In the genomic region with DNA sequence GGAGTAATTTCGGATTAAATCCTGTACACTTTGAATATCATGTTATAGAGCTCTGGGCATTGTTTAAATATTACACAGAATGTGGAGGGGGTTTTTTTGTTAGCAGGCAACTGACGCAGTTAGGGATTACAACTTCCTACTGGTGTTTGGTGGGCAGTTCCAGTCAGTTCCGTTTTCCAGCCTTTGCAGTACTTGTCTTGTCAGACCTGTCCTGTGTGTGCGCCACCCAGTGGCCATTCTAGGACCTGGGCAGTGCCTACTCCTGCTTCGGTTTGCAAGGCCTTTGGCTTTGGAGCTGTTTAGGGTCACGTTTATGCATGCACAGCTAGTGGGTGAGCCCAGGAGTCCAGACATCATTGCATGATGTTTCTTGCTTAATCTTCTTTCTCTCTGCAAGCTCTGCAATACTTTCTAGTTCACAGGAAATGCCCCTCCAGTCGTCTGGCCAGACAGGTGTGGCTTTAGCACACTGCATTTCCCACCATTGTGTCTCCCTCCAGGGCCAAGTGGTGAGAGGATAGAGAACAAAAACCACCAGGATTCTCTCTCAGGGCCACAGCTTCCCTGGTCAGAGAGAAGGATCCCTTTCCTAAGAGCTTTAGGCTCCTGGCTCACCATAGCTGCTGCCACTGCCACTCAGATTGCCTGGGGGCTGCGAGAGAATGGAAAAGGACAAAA, we compare ENCODE assay signal across 8 cellular contexts.
A peak's percentile ranks its signal among the peaks of the same experiment; 100 is the strongest.
DNase-seq lines count a peak whose midpoint lies in the region; ATAC-seq and TF ChIP-seq lines count a peak whose summit lies in the region.

No MANE protein-coding gene starts in this region.

- H4K20me1 ChIP-seq in PC-3 (ENCODE audit: low read length), result no peaks in the 10 kb centered on the region
- H4K20me1 ChIP-seq in neural progenitor cell (ENCODE audit: low read depth), result no peaks in the 10 kb centered on the region

- 34% methylated on average over 8 of the region's 8 CpGs for WGBS in HUES64
- WGBS in stomach, 5 donors, result 26 to 29% (median 28%) methylated on average over 8 of the region's 8 CpGs

- POLR2A ChIA-PET in PC-3 (lab: Charles Lee; ENCODE audit: unreplicated experiment), result interaction anchor here (0.6 kb wide), 1 partner anchor 1253 kb away, joined by 3 read pairs; no protein-coding TSS in a partner anchor

- TF ChIP-seq CTCF in PC-3 (conservative IDR thresholded peaks at IDR 0.05; ENCODE audit: low read depth, low read length) (peak; percentile 91), fibroblast of mammary gland (conservative IDR thresholded peaks at IDR 0.05; ENCODE audit: control insufficient read depth, insufficient read depth, low read depth, low read length) (peak; percentile 98), neural progenitor cell (IDR thresholded peaks at IDR 0.05) (peak; percentile 92), stomach (IDR thresholded peaks at IDR 0.05) (peak in 5 of 7 experiments; percentile 49 to 82 (median 67))

- no TSS peak for BruUV-seq in PC-3 (replicated peaks; lab: Mats Ljungman, UMichigan)

- H3K9ac ChIP-seq in HUES64 (ENCODE audit: low read depth, low read length), result no peak overlapping the region
- no peak overlapping the region for H3K9ac ChIP-seq in PC-3 (ENCODE audit: low read length)
- H3K9ac ChIP-seq in neural progenitor cell, result no peak overlapping the region

- TF ChIP-seq EP300 in stomach (IDR thresholded peaks at IDR 0.05), result no peak

- H3K27me3 ChIP-seq in HUES64 (ENCODE audit: insufficient read depth, low read length), result no peaks in the 10 kb centered on the region
- no peaks in the 10 kb centered on the region for H3K27me3 ChIP-seq in PC-3 (ENCODE audit: low read length)
- H3K27me3 ChIP-seq in neural progenitor cell, result no peaks in the 10 kb centered on the region
- no peaks in the 10 kb centered on the region for H3K27me3 ChIP-seq in stomach

- no peak for TF ChIP-seq POLR2A in stomach (IDR thresholded peaks at IDR 0.05)

- intact Hi-C loops in PC-3 (cut with micrococcal nuclease) (no loop called here), stomach (cut with DNase I; ENCODE audit: low total_unique reads) (no loop called here)

- CTCF ChIA-PET in PC-3 (lab: Charles Lee), result interaction anchor here (0.6 to 1.3 kb wide), 2 partner anchors 27 to 36 kb away, joined by 3 read pairs; no protein-coding TSS in a partner anchor

- H3K27ac ChIP-seq in HUES64 (ENCODE audit: low read depth, low read length) (peak overlapping the region; percentile 22; the same call in 1 of the 2 replicates), PC-3 (ENCODE audit: low read length) (no peak overlapping the region), neural progenitor cell (no peak overlapping the region), stomach (peak overlapping the region in 1 of 5 donors; percentile 54)

- no peaks in the 10 kb centered on the region for H3K27me3 Mint-ChIP-seq in neural progenitor cell (ENCODE audit: insufficient read depth, low read depth)

- no peaks in the 10 kb centered on the region for H3K36me3 ChIP-seq in HUES64 (ENCODE audit: insufficient read depth, low read length)
- H3K36me3 ChIP-seq in PC-3 (ENCODE audit: low read depth, low read length), result no peaks in the 10 kb centered on the region
- no peaks in the 10 kb centered on the region for H3K36me3 ChIP-seq in neural progenitor cell
- no peaks in the 10 kb centered on the region for H3K36me3 ChIP-seq in stomach

- H3K79me2 ChIP-seq in PC-3 (ENCODE audit: low read length) (no peaks in the 10 kb centered on the region), neural progenitor cell (ENCODE audit: low read depth) (no peaks in the 10 kb centered on the region)

- peak overlapping the region; percentile 55 for H3K4me2 ChIP-seq in PC-3 (ENCODE audit: low read length)
- H3K4me2 ChIP-seq in neural progenitor cell, result no peak overlapping the region

- H3K4me3 Mint-ChIP-seq in neural progenitor cell, result no peak overlapping the region

- ATAC-seq in GM21526 (IDR thresholded peaks at IDR 0.05; ENCODE audit: low FRiP score, unreplicated experiment) (peak; percentile 81), PC-3 (peak; percentile 95)

- H3K4me1 ChIP-seq in HUES64 (ENCODE audit: insufficient read depth, low read length), result peaks cover 7% of the 10 kb centered on the region; the same call in 1 of the 2 replicates
- 0 out of 2 replicates have a peak, but pooled peaks cover 3% of the 10 kb centered on the region for H3K4me1 ChIP-seq in PC-3 (ENCODE audit: insufficient read depth, low read length)
- peaks cover 5% of the 10 kb centered on the region for H3K4me1 ChIP-seq in neural progenitor cell
- H3K4me1 ChIP-seq in stomach, result peaks cover 0 to 13% (median 2%) of the 10 kb centered on the region in 4 donors

- H3K4me1 Mint-ChIP-seq in neural progenitor cell, result peaks cover 7% of the 10 kb centered on the region

- no peaks in the 10 kb centered on the region for H3K9me3 ChIP-seq in HUES64 (ENCODE audit: insufficient read depth, low read depth, low read length)
- no peaks in the 10 kb centered on the region for H3K9me3 ChIP-seq in PC-3 (ENCODE audit: low read length)
- no peaks in the 10 kb centered on the region for H3K9me3 ChIP-seq in neural progenitor cell (ENCODE audit: low read depth)
- no peaks in the 10 kb centered on the region for H3K9me3 ChIP-seq in stomach

- H3F3A ChIP-seq in PC-3 (ENCODE audit: low read length, unreplicated experiment), result no peaks in the 10 kb centered on the region
- H3F3A ChIP-seq in neural progenitor cell (ENCODE audit: low read depth), result peaks cover 5% of the 10 kb centered on the region

- DNase-seq in D341Med (ENCODE audit: low spot score) (peak; percentile 42), PC-3 (peak; percentile 75), fibroblast of mammary gland (ENCODE audit: low read depth) (peak; percentile 86), neural progenitor cell (ENCODE audit: low spot score) (peak; percentile 92), stomach (peak; percentile 83)
- DNase-seq in activated T-cell treated with anti-CD3 and anti-CD28 coated beads, Interleukin-2, amount 50 U/mL, for 48 hours, result peak; percentile 88 to 89

- H3K4me3 ChIP-seq in HUES64 (ENCODE audit: low read length), result no peak overlapping the region
- H3K4me3 ChIP-seq in PC-3 (ENCODE audit: low read length), result peak overlapping the region; percentile 36; the same call in 1 of the 2 replicates
- no peak overlapping the region for H3K4me3 ChIP-seq in fibroblast of mammary gland (ENCODE audit: control insufficient read depth, low read depth, low read length)
- H3K4me3 ChIP-seq in neural progenitor cell, result no peak overlapping the region
- no peak overlapping the region for H3K4me3 ChIP-seq in stomach

- peak overlapping the region; percentile 76 for H2AFZ ChIP-seq in PC-3 (ENCODE audit: low read length)
- peak overlapping the region; percentile 92 for H2AFZ ChIP-seq in neural progenitor cell (replicated peaks)

- H3K9me3 Mint-ChIP-seq in neural progenitor cell, result no peaks in the 10 kb centered on the region

- H3K27ac Mint-ChIP-seq in neural progenitor cell, result no peak overlapping the region

- H3K36me3 Mint-ChIP-seq in neural progenitor cell, result no peaks in the 10 kb centered on the region

- no peaks in the 10 kb centered on the region for H3K9me2 ChIP-seq in PC-3 (replicated peaks; ENCODE audit: low read length)

Comparison
In these comparisons a context has a peak if more than half of its experiments do, and no peak if none do; other contexts are left out.
1. DNase-seq: peak in every context shown above with its lines; median percentile 92 in neural progenitor cell; 88 in activated T-cell treated with anti-CD3 and anti-CD28 coated beads, Interleukin-2, amount 50 U/mL, for 48 hours; 86 in fibroblast of mammary gland; 83 in stomach; 75 in PC-3; 42 in D341Med.